22 cellular contexts compared by ENCODE assay signal in the genomic region with DNA sequence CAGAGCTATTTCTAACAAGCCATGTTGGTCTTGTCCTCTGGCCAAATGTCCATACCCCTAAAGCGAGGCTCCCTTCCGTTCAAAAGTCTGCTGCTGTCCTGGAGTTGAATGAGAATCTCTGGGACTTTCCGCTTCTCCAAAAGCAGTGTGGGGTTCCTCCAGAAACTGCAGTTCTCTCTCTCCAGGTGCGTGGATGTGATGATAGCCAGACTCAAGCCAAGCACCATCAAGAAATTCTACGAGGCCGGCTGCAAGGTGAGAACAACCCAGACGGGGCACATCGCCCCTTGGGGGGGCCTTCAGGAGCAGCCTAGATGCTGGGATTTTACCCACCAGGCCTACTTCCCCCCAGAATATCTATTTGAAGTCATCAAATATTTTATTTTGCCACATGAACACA. TPM values are rescaled to one million over a fixed set of nuclear protein-coding genes. Genes with fewer than 3 reads are reported as not detected.
DNase-seq lines count a peak whose midpoint lies in the region; ATAC-seq and TF ChIP-seq lines count a peak whose summit lies in the region.
"Had no signal": no experiment of that assay in that cellular context is flagged by ENCODE, and none has a peak within 500 bp of the region (broad histone marks: within the 10 kb centered on the region; RNA-seq: fewer than 3 reads in every experiment).

No MANE protein-coding gene starts in this region.

- no peak for ATAC-seq in activated CD8-positive, alpha-beta T cell treated with anti-CD3 and anti-CD28 coated beads, Interleukin-2, amount 10 ng/mL, durations not matched to agents 7 days and 5 days
- ATAC-seq in activated CD8-positive, alpha-beta T cell treated with anti-CD3 and anti-CD28 coated beads for 36 hours: no peak
- no peak for ATAC-seq in GM18858 (IDR thresholded peaks at IDR 0.05; ENCODE audit: unreplicated experiment)
- ATAC-seq: GM12878, HCT116 had no signal

- DNase-seq in activated CD8-positive, alpha-beta T cell treated with anti-CD3 and anti-CD28 coated beads, Interleukin-2, amount 10 ng/mL, durations not matched to agents 7 days and 5 days: peak; percentile 15
- no peak for DNase-seq in activated CD8-positive, alpha-beta T cell treated with anti-CD3 and anti-CD28 coated beads for 36 hours
- peak; percentile 15 for DNase-seq in colonic mucosa
- peak; percentile 31 for DNase-seq in islet precursor cell
- no peak for DNase-seq in NCI-H2107 treated with DMSO at 0.1 percent for 48 hours (lab: John Stamatoyannopoulos, UW; ENCODE audit: unreplicated experiment)
- DNase-seq: AML-193; BE2C; CD4-positive, alpha-beta T cell; CD8-positive, alpha-beta memory T cell; DMS 273 treated with DMSO at 0.1 percent for 48 hours; DMS79; EL; GDM1; H9 had no signal

- H3K9me3 ChIP-seq in colonic mucosa: no peaks in the 10 kb centered on the region
- H3K9me3 ChIP-seq: BE2C; BLaER1 treated with 17β-estradiol and CSF1 and Interleukin-3, amounts not matched to agents 10 nM and 100 nM had no signal

- no peak overlapping the region for H3K9ac ChIP-seq in colonic mucosa (ENCODE audit: low read depth in 2 of 2, low read length in 2 of 2)
- H3K9ac ChIP-seq: BLaER1 treated with 17β-estradiol and CSF1 and Interleukin-3, amounts not matched to agents 10 nM and 100 nM had no signal

- no peak overlapping the region for H3K27ac Mint-ChIP-seq in activated CD8-positive, alpha-beta T cell treated with anti-CD3 and anti-CD28 coated beads, Interleukin-2, amount 10 ng/mL, durations not matched to agents 7 days and 5 days
- H3K27ac Mint-ChIP-seq in activated CD8-positive, alpha-beta T cell treated with anti-CD3 and anti-CD28 coated beads for 36 hours: no peak overlapping the region
- H3K27ac Mint-ChIP-seq: CD14-positive monocyte; CD4-positive, alpha-beta T cell; GM23338; H9 had no signal

- H3K4me1 Mint-ChIP-seq in activated CD8-positive, alpha-beta T cell treated with anti-CD3 and anti-CD28 coated beads, Interleukin-2, amount 10 ng/mL, durations not matched to agents 7 days and 5 days (ENCODE audit: low read depth): peaks cover 30% of the 10 kb centered on the region
- peaks cover 6% of the 10 kb centered on the region for H3K4me1 Mint-ChIP-seq in activated CD8-positive, alpha-beta T cell treated with anti-CD3 and anti-CD28 coated beads for 36 hours (ENCODE audit: low read depth)
- H3K4me1 Mint-ChIP-seq: CD14-positive monocyte had no signal

- H3K36me3 Mint-ChIP-seq in activated CD8-positive, alpha-beta T cell treated with anti-CD3 and anti-CD28 coated beads, Interleukin-2, amount 10 ng/mL, durations not matched to agents 7 days and 5 days (ENCODE audit: low read depth): no peaks in the 10 kb centered on the region
- no peaks in the 10 kb centered on the region for H3K36me3 Mint-ChIP-seq in activated CD8-positive, alpha-beta T cell treated with anti-CD3 and anti-CD28 coated beads for 36 hours (ENCODE audit: low read depth)
- H3K36me3 Mint-ChIP-seq: CD14-positive monocyte; CD8-positive, alpha-beta memory T cell had no signal

- POLR2A ChIA-PET in activated CD8-positive, alpha-beta T cell treated with anti-CD3 and anti-CD28 coated beads, Interleukin-2, amount 10 ng/mL, durations not matched to agents 7 days and 5 days (lab: Charles Lee): no interaction called here
- POLR2A ChIA-PET in activated CD8-positive, alpha-beta T cell treated with anti-CD3 and anti-CD28 coated beads for 36 hours (lab: Charles Lee): no interaction called here

- no peak for TF ChIP-seq CTCF in activated CD8-positive, alpha-beta T cell treated with anti-CD3 and anti-CD28 coated beads for 36 hours (IDR thresholded peaks at IDR 0.05)
- no peak for TF ChIP-seq CTCF in colonic mucosa (IDR thresholded peaks at IDR 0.05)

- H3K27ac ChIP-seq in colonic mucosa: no peak overlapping the region
- H3K27ac ChIP-seq: 22Rv1; BLaER1 treated with 17β-estradiol and CSF1 and Interleukin-3, amounts not matched to agents 10 nM and 100 nM had no signal

- peaks cover 21% of the 10 kb centered on the region for H3K27me3 Mint-ChIP-seq in activated CD8-positive, alpha-beta T cell treated with anti-CD3 and anti-CD28 coated beads, Interleukin-2, amount 10 ng/mL, durations not matched to agents 7 days and 5 days (ENCODE audit: low read depth)
- peaks cover 2% of the 10 kb centered on the region for H3K27me3 Mint-ChIP-seq in activated CD8-positive, alpha-beta T cell treated with anti-CD3 and anti-CD28 coated beads for 36 hours

- CTCF ChIA-PET in activated CD8-positive, alpha-beta T cell treated with anti-CD3 and anti-CD28 coated beads, Interleukin-2, amount 10 ng/mL, durations not matched to agents 7 days and 5 days (lab: Charles Lee): interaction anchor here (0.5 to 4.7 kb wide), 5 partner anchors 106 to 267 kb away, joined by 3 to 77 read pairs (median 16); no protein-coding TSS in a partner anchor
- CTCF ChIA-PET in activated CD8-positive, alpha-beta T cell treated with anti-CD3 and anti-CD28 coated beads for 36 hours (lab: Charles Lee): interaction anchor here (1.1 to 4.1 kb wide), 5 partner anchors 18 to 270 kb away, joined by 3 to 96 read pairs (median 10); no protein-coding TSS in a partner anchor

- no peaks in the 10 kb centered on the region for H3K27me3 ChIP-seq in colonic mucosa
- H3K27me3 ChIP-seq: BE2C; BLaER1 treated with 17β-estradiol and CSF1 and Interleukin-3, amounts not matched to agents 10 nM and 100 nM had no signal

- H3K4me3 Mint-ChIP-seq in activated CD8-positive, alpha-beta T cell treated with anti-CD3 and anti-CD28 coated beads, Interleukin-2, amount 10 ng/mL, durations not matched to agents 7 days and 5 days: no peak overlapping the region
- no peak overlapping the region for H3K4me3 Mint-ChIP-seq in activated CD8-positive, alpha-beta T cell treated with anti-CD3 and anti-CD28 coated beads for 36 hours
- H3K4me3 Mint-ChIP-seq: CD14-positive monocyte; CD4-positive, alpha-beta T cell; CD8-positive, alpha-beta memory T cell; GM23338; H9 had no signal

- intact Hi-C loops in activated CD8-positive, alpha-beta T cell treated with anti-CD3 and anti-CD28 coated beads for 36 hours (cut with micrococcal nuclease): loop anchor here (5.0 kb wide), 1 partner anchor 405 kb away; no protein-coding TSS in a partner anchor
- intact Hi-C loops in colonic mucosa (cut with DNase I): loop anchor here (5.0 kb wide), 1 partner anchor 270 kb away; no protein-coding TSS in a partner anchor

- no peaks in the 10 kb centered on the region for H3K4me1 ChIP-seq in colonic mucosa
- H3K4me1 ChIP-seq: BE2C had no signal

- no peaks in the 10 kb centered on the region for H3K9me3 Mint-ChIP-seq in activated CD8-positive, alpha-beta T cell treated with anti-CD3 and anti-CD28 coated beads, Interleukin-2, amount 10 ng/mL, durations not matched to agents 7 days and 5 days (ENCODE audit: insufficient read depth)
- no peaks in the 10 kb centered on the region for H3K9me3 Mint-ChIP-seq in activated CD8-positive, alpha-beta T cell treated with anti-CD3 and anti-CD28 coated beads for 36 hours
- H3K9me3 Mint-ChIP-seq: CD14-positive monocyte; CD4-positive, alpha-beta T cell; CD8-positive, alpha-beta memory T cell; GM23338 had no signal

- H3K4me3 ChIP-seq in colonic mucosa: no peak overlapping the region
- H3K4me3 ChIP-seq: BLaER1 treated with 17β-estradiol and CSF1 and Interleukin-3, amounts not matched to agents 10 nM and 100 nM; GM12878; GM23338 had no signal

- H3K36me3 ChIP-seq in colonic mucosa: no peaks in the 10 kb centered on the region
- H3K36me3 ChIP-seq: BE2C; BLaER1 treated with 17β-estradiol and CSF1 and Interleukin-3, amounts not matched to agents 10 nM and 100 nM had no signal

RNA-seq across cellular contexts. Expression of gene BTBD16, which starts 26.5 kb away (rescaled TPM):
- total RNA-seq in activated CD8-positive, alpha-beta T cell treated with anti-CD3 and anti-CD28 coated beads, Interleukin-2, amount 10 ng/mL, durations not matched to agents 7 days and 5 days: not detected
- not detected for total RNA-seq in activated CD8-positive, alpha-beta T cell treated with anti-CD3 and anti-CD28 coated beads for 36 hours
- total RNA-seq in colonic mucosa: under 1 TPM; 0.13 to 0.40 TPM
- total RNA-seq: CD4-positive, alpha-beta T cell; CD8-positive, alpha-beta memory T cell; GM12878; GM23338; H4; H9 had no signal

Comparison
In these comparisons a context has a peak if more than half of its experiments do, and no peak if none do; other contexts are left out.
1. DNase-seq: peak in activated CD8-positive, alpha-beta T cell treated with anti-CD3 and anti-CD28 coated beads, Interleukin-2, amount 10 ng/mL, durations not matched to agents 7 days and 5 days (single experiment), colonic mucosa (single experiment) and islet precursor cell (single experiment); none in activated CD8-positive, alpha-beta T cell treated with anti-CD3 and anti-CD28 coated beads for 36 hours (single experiment) and NCI-H2107 treated with DMSO at 0.1 percent for 48 hours (single experiment).